In genomic region chr5:81963544-81963943, GRCh38 we compare ENCODE assay signal across 2 cellular contexts.
TF ChIP-seq lines count a peak whose summit lies in the region.

No MANE protein-coding gene starts in this region.

TF ChIP-seq in HepG2, 621 proteins besides CTCF, POLR2A, EP300 and RAD21:
- TF ChIP-seq ZSCAN25 (CRISPR knock-in tag; IDR thresholded peaks at IDR 0.05) (no peak), CEBPB (IDR thresholded peaks at IDR 0.05; ENCODE audit: borderline replicate concordance, low read depth, low read length) (peak; percentile 64; the same call in 1 of the 2 replicates)

TF ChIP-seq in K562, 482 proteins besides CTCF, POLR2A, EP300 and RAD21:
- TF ChIP-seq ATF2 (CRISPR knock-in tag; IDR thresholded peaks at IDR 0.05): no peak
- peak; percentile 61 for TF ChIP-seq CEBPB (tag; IDR thresholded peaks at IDR 0.05)
- TF ChIP-seq CEBPG (CRISPR knock-in tag; IDR thresholded peaks at IDR 0.05): no peak
- 0 out of 4 replicates have a peak, but pooled peaks of 1 of the 2 experiments have one; percentile 25 for TF ChIP-seq CEBPG (tag; conservative IDR thresholded peaks at IDR 0.05 in 1 of 2, IDR thresholded peaks at IDR 0.05 in 1 of 2)
